7 cellular contexts compared by ENCODE assay signal in the genomic region with DNA sequence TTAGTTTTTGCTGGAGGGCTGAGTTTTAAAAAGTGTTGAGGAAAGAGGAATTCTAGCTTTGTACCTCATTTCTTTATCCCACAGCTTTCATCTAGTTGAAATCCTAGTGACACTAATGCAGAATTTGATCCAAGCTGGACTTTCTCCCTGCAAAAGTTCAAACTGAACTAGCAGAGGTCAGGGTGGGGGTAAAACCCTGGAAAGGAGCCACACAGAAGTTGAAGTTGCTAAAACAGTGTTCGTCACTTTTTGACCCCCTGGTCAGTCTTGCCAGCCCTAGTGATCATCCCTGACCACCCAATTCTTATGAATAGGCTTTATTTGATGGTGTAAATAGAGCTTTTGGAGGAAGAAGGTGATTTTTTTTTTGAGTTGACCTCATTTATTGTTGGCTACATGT.
"Had no signal": no experiment of that assay in that cellular context is flagged by ENCODE, and none has a peak within 500 bp of the region (broad histone marks: within the 10 kb centered on the region; RNA-seq: fewer than 3 reads in every experiment).

No MANE protein-coding gene starts in this region.

- DNase-seq: H9, HCEC 1CT, KBM-7 had no signal

- H2AFZ ChIP-seq: GM23338 had no signal

- ATAC-seq: GM23338 had no signal

- H3K4me2 ChIP-seq: GM23338 had no signal

- H3K4me3 ChIP-seq: GM23338 had no signal

- FAIRE-seq: H1, H54, HTR-8/SVneo had no signal
